1 cellular context compared by ENCODE assay signal in the genomic region with DNA sequence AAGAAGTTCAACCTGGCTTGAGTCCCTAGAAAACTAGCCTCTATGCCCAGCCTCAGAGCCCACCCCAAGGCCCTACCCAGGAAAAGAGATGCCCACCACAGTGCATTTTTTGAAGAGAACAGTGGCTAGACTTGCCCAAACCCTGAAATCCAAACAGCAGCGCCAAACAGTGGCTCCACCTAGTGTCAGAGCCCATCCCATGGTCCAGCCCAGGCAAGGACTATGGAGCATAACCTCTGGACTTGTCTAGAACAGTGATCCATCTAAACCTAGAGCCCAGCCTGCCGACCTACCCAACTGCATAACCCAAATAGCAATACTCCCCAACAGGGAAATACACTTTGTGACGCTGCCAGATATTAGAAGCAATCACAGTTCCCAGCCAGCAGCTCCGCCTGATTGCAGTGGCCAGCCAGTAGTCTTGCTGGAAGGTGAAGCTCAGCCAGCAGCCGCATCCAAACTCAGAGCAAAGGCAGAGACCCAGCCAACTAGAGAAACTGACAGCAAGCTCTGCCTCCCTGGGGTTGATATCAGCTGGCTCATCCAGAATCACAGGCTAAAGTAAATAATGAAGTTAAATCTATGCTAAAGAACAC.
TF ChIP-seq lines count a peak whose summit lies in the region.

No MANE protein-coding gene starts in this region.

TF ChIP-seq in K562, 482 proteins besides CTCF, POLR2A, EP300 and RAD21 (continued from another document):
- TF ChIP-seq, protein P1, sequence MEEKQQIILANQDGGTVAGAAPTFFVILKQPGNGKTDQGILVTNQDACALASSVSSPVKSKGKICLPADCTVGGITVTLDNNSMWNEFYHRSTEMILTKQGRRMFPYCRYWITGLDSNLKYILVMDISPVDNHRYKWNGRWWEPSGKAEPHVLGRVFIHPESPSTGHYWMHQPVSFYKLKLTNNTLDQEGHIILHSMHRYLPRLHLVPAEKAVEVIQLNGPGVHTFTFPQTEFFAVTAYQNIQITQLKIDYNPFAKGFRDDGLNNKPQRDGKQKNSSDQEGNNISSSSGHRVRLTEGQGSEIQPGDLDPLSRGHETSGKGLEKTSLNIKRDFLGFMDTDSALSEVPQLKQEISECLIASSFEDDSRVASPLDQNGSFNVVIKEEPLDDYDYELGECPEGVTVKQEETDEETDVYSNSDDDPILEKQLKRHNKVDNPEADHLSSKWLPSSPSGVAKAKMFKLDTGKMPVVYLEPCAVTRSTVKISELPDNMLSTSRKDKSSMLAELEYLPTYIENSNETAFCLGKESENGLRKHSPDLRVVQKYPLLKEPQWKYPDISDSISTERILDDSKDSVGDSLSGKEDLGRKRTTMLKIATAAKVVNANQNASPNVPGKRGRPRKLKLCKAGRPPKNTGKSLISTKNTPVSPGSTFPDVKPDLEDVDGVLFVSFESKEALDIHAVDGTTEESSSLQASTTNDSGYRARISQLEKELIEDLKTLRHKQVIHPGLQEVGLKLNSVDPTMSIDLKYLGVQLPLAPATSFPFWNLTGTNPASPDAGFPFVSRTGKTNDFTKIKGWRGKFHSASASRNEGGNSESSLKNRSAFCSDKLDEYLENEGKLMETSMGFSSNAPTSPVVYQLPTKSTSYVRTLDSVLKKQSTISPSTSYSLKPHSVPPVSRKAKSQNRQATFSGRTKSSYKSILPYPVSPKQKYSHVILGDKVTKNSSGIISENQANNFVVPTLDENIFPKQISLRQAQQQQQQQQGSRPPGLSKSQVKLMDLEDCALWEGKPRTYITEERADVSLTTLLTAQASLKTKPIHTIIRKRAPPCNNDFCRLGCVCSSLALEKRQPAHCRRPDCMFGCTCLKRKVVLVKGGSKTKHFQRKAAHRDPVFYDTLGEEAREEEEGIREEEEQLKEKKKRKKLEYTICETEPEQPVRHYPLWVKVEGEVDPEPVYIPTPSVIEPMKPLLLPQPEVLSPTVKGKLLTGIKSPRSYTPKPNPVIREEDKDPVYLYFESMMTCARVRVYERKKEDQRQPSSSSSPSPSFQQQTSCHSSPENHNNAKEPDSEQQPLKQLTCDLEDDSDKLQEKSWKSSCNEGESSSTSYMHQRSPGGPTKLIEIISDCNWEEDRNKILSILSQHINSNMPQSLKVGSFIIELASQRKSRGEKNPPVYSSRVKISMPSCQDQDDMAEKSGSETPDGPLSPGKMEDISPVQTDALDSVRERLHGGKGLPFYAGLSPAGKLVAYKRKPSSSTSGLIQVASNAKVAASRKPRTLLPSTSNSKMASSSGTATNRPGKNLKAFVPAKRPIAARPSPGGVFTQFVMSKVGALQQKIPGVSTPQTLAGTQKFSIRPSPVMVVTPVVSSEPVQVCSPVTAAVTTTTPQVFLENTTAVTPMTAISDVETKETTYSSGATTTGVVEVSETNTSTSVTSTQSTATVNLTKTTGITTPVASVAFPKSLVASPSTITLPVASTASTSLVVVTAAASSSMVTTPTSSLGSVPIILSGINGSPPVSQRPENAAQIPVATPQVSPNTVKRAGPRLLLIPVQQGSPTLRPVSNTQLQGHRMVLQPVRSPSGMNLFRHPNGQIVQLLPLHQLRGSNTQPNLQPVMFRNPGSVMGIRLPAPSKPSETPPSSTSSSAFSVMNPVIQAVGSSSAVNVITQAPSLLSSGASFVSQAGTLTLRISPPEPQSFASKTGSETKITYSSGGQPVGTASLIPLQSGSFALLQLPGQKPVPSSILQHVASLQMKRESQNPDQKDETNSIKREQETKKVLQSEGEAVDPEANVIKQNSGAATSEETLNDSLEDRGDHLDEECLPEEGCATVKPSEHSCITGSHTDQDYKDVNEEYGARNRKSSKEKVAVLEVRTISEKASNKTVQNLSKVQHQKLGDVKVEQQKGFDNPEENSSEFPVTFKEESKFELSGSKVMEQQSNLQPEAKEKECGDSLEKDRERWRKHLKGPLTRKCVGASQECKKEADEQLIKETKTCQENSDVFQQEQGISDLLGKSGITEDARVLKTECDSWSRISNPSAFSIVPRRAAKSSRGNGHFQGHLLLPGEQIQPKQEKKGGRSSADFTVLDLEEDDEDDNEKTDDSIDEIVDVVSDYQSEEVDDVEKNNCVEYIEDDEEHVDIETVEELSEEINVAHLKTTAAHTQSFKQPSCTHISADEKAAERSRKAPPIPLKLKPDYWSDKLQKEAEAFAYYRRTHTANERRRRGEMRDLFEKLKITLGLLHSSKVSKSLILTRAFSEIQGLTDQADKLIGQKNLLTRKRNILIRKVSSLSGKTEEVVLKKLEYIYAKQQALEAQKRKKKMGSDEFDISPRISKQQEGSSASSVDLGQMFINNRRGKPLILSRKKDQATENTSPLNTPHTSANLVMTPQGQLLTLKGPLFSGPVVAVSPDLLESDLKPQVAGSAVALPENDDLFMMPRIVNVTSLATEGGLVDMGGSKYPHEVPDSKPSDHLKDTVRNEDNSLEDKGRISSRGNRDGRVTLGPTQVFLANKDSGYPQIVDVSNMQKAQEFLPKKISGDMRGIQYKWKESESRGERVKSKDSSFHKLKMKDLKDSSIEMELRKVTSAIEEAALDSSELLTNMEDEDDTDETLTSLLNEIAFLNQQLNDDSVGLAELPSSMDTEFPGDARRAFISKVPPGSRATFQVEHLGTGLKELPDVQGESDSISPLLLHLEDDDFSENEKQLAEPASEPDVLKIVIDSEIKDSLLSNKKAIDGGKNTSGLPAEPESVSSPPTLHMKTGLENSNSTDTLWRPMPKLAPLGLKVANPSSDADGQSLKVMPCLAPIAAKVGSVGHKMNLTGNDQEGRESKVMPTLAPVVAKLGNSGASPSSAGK (IDR thresholded peaks at IDR 0.05), result no peak
- TF ChIP-seq ZNF134 (CRISPR knock-in tag; conservative IDR thresholded peaks at IDR 0.05) (no peak), E2F3 (CRISPR knock-in tag; IDR thresholded peaks at IDR 0.05) (no peak)
- TF ChIP-seq, protein P2, sequence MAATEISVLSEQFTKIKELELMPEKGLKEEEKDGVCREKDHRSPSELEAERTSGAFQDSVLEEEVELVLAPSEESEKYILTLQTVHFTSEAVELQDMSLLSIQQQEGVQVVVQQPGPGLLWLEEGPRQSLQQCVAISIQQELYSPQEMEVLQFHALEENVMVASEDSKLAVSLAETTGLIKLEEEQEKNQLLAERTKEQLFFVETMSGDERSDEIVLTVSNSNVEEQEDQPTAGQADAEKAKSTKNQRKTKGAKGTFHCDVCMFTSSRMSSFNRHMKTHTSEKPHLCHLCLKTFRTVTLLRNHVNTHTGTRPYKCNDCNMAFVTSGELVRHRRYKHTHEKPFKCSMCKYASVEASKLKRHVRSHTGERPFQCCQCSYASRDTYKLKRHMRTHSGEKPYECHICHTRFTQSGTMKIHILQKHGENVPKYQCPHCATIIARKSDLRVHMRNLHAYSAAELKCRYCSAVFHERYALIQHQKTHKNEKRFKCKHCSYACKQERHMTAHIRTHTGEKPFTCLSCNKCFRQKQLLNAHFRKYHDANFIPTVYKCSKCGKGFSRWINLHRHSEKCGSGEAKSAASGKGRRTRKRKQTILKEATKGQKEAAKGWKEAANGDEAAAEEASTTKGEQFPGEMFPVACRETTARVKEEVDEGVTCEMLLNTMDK (IDR thresholded peaks at IDR 0.05; ENCODE audit: borderline replicate concordance, insufficient read depth, low read depth, low read length, poor library complexity, severe bottlenecking), result peak; percentile 12
